Comparison of ENCODE assay signal across 9 cellular contexts in the genomic region with DNA sequence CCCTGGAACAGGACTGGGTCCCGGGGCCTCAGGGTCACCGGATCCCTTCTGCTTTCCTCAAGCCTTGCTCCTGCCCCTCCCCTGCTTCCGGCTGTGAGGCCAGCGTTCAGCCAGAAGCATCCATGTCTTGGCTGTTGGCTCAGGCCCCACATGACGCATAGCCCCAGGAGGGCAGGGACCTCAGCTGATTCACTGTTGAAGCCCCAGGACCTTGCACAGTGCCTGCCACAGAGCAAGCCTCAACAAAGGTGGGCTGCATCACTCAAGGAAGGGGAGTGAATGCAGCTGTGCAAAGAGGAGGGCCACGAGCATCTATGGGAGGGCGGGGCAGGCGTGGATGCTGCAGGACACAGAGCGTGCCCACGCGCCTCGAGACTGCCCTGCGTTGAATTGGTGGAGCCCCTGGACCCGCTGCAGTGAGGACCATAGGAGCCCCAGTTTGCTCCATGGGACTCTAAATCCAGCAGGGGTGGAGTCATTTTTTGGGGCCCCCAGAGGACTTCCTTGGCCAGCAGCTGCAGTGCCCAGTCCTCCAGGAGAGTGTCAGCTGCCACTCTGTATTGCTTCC. TPM values are rescaled to one million over a fixed set of nuclear protein-coding genes. Genes with fewer than 3 reads are reported as not detected.
DNase-seq lines count a peak whose midpoint lies in the region; ATAC-seq lines count a peak whose summit lies in the region.
"Had no signal": no experiment of that assay in that cellular context is flagged by ENCODE, and none has a peak within 500 bp of the region (broad histone marks: within the 10 kb centered on the region; RNA-seq: fewer than 3 reads in every experiment).

No MANE protein-coding gene starts in this region.

- H3K4me3 ChIP-seq in CD8-positive, alpha-beta memory T cell (ENCODE audit: low read length): no peak overlapping the region

- H3K36me3 ChIP-seq in CD8-positive, alpha-beta memory T cell (ENCODE audit: insufficient read depth, low read length): no peaks in the 10 kb centered on the region

- H3K4me1 ChIP-seq in CD8-positive, alpha-beta memory T cell (ENCODE audit: insufficient read depth, low read length): peaks cover 8% of the 10 kb centered on the region

- H3K4me1 Mint-ChIP-seq in activated naive CD8-positive, alpha-beta T cell treated with anti-CD3 and anti-CD28 coated beads, Interleukin-2, amount 10 ng/mL, durations not matched to agents 7 days and 5 days: peaks cover 14% of the 10 kb centered on the region
- peaks cover 8% of the 10 kb centered on the region for H3K4me1 Mint-ChIP-seq in activated naive CD8-positive, alpha-beta T cell treated with anti-CD3 and anti-CD28 coated beads for 36 hours
- peaks cover 10% of the 10 kb centered on the region for H3K4me1 Mint-ChIP-seq in activated naive CD8-positive, alpha-beta T cell treated with anti-CD3 and anti-CD28 coated beads, Interleukin-2, amount 50 U/mL, for 24 hours
- H3K4me1 Mint-ChIP-seq in stimulated activated naive CD8-positive, alpha-beta T cell treated with anti-CD3 and anti-CD28 coated beads, Interleukin-15, amount 100 ng/mL, for 72 hours: peaks cover 27% of the 10 kb centered on the region
- peaks cover 8 to 14% (median 10%) of the 10 kb centered on the region in 3 donors for H3K4me1 Mint-ChIP-seq in CD8-positive, alpha-beta memory T cell

- H3K36me3 Mint-ChIP-seq in activated naive CD8-positive, alpha-beta T cell treated with anti-CD3 and anti-CD28 coated beads, Interleukin-2, amount 10 ng/mL, durations not matched to agents 7 days and 5 days: no peaks in the 10 kb centered on the region
- no peaks in the 10 kb centered on the region for H3K36me3 Mint-ChIP-seq in activated naive CD8-positive, alpha-beta T cell treated with anti-CD3 and anti-CD28 coated beads for 36 hours
- no peaks in the 10 kb centered on the region for H3K36me3 Mint-ChIP-seq in activated naive CD8-positive, alpha-beta T cell treated with anti-CD3 and anti-CD28 coated beads, Interleukin-2, amount 50 U/mL, for 24 hours (ENCODE audit: low read depth)
- H3K36me3 Mint-ChIP-seq in CD8-positive, alpha-beta memory T cell: no peaks in the 10 kb centered on the region

- H3K9me3 ChIP-seq in CD8-positive, alpha-beta memory T cell (ENCODE audit: low read length): peaks cover 11% of the 10 kb centered on the region

- DNase-seq in activated naive CD8-positive, alpha-beta T cell treated with anti-CD3 and anti-CD28 coated beads, Interleukin-2, amount 10 ng/mL, durations not matched to agents 7 days and 5 days: no peak
- DNase-seq in activated naive CD8-positive, alpha-beta T cell treated with anti-CD3 and anti-CD28 coated beads for 36 hours: no peak
- DNase-seq in activated naive CD8-positive, alpha-beta T cell treated with anti-CD3 and anti-CD28 coated beads, Interleukin-2, amount 50 U/mL, for 24 hours: no peak
- DNase-seq in iris pigment epithelial cell (ENCODE audit: low read depth): peak; percentile 96
- DNase-seq in stimulated activated naive CD8-positive, alpha-beta T cell treated with anti-CD3 and anti-CD28 coated beads, Interleukin-15, amount 100 ng/mL, for 72 hours: no peak
- no peak for DNase-seq in CD8-positive, alpha-beta memory T cell
- no peak for DNase-seq in middle frontal gyrus (ENCODE audit: extremely low spot score, low spot score)

- no peak overlapping the region for H3K27ac ChIP-seq in CD8-positive, alpha-beta memory T cell (ENCODE audit: low read depth, low read length)

- H3K4me3 Mint-ChIP-seq in activated naive CD8-positive, alpha-beta T cell treated with anti-CD3 and anti-CD28 coated beads, Interleukin-2, amount 10 ng/mL, durations not matched to agents 7 days and 5 days: peak overlapping the region; percentile 64
- no peak overlapping the region for H3K4me3 Mint-ChIP-seq in activated naive CD8-positive, alpha-beta T cell treated with anti-CD3 and anti-CD28 coated beads for 36 hours
- no peak overlapping the region for H3K4me3 Mint-ChIP-seq in activated naive CD8-positive, alpha-beta T cell treated with anti-CD3 and anti-CD28 coated beads, Interleukin-2, amount 50 U/mL, for 24 hours
- H3K4me3 Mint-ChIP-seq in stimulated activated naive CD8-positive, alpha-beta T cell treated with anti-CD3 and anti-CD28 coated beads, Interleukin-15, amount 100 ng/mL, for 72 hours: peak overlapping the region; percentile 77 to 82
- peak overlapping the region in 1 of 7 donors; percentile 44 for H3K4me3 Mint-ChIP-seq in CD8-positive, alpha-beta memory T cell

- ATAC-seq in activated naive CD8-positive, alpha-beta T cell treated with anti-CD3 and anti-CD28 coated beads, Interleukin-2, amount 10 ng/mL, durations not matched to agents 7 days and 5 days (ENCODE audit: low read depth): peak; percentile 25
- peak; percentile 70 for ATAC-seq in activated naive CD8-positive, alpha-beta T cell treated with anti-CD3 and anti-CD28 coated beads, Interleukin-2, amount 50 U/mL, for 24 hours
- peak; percentile 70 for ATAC-seq in stimulated activated naive CD8-positive, alpha-beta T cell treated with anti-CD3 and anti-CD28 coated beads, Interleukin-15, amount 100 ng/mL, for 72 hours
- no peak for ATAC-seq in HG02970 (IDR thresholded peaks at IDR 0.05; ENCODE audit: low FRiP score, unreplicated experiment)

- no peak overlapping the region for H3K27ac Mint-ChIP-seq in activated naive CD8-positive, alpha-beta T cell treated with anti-CD3 and anti-CD28 coated beads, Interleukin-2, amount 10 ng/mL, durations not matched to agents 7 days and 5 days
- H3K27ac Mint-ChIP-seq in activated naive CD8-positive, alpha-beta T cell treated with anti-CD3 and anti-CD28 coated beads for 36 hours: no peak overlapping the region
- H3K27ac Mint-ChIP-seq in activated naive CD8-positive, alpha-beta T cell treated with anti-CD3 and anti-CD28 coated beads, Interleukin-2, amount 50 U/mL, for 24 hours: no peak overlapping the region
- H3K27ac Mint-ChIP-seq in stimulated activated naive CD8-positive, alpha-beta T cell treated with anti-CD3 and anti-CD28 coated beads, Interleukin-15, amount 100 ng/mL, for 72 hours: peak overlapping the region; percentile 40 to 63
- peak overlapping the region in 1 of 8 donors; percentile 50 for H3K27ac Mint-ChIP-seq in CD8-positive, alpha-beta memory T cell

- no peaks in the 10 kb centered on the region for H3K9me3 Mint-ChIP-seq in activated naive CD8-positive, alpha-beta T cell treated with anti-CD3 and anti-CD28 coated beads, Interleukin-2, amount 10 ng/mL, durations not matched to agents 7 days and 5 days
- H3K9me3 Mint-ChIP-seq in activated naive CD8-positive, alpha-beta T cell treated with anti-CD3 and anti-CD28 coated beads for 36 hours: no peaks in the 10 kb centered on the region
- H3K9me3 Mint-ChIP-seq in activated naive CD8-positive, alpha-beta T cell treated with anti-CD3 and anti-CD28 coated beads, Interleukin-2, amount 50 U/mL, for 24 hours: no peaks in the 10 kb centered on the region
- no peaks in the 10 kb centered on the region for H3K9me3 Mint-ChIP-seq in stimulated activated naive CD8-positive, alpha-beta T cell treated with anti-CD3 and anti-CD28 coated beads, Interleukin-15, amount 100 ng/mL, for 72 hours
- H3K9me3 Mint-ChIP-seq in CD8-positive, alpha-beta memory T cell: no peaks in the 10 kb centered on the region

- peaks cover 36% of the 10 kb centered on the region for H3K27me3 Mint-ChIP-seq in activated naive CD8-positive, alpha-beta T cell treated with anti-CD3 and anti-CD28 coated beads, Interleukin-2, amount 10 ng/mL, durations not matched to agents 7 days and 5 days
- peaks cover 38% of the 10 kb centered on the region for H3K27me3 Mint-ChIP-seq in activated naive CD8-positive, alpha-beta T cell treated with anti-CD3 and anti-CD28 coated beads for 36 hours
- H3K27me3 Mint-ChIP-seq in activated naive CD8-positive, alpha-beta T cell treated with anti-CD3 and anti-CD28 coated beads, Interleukin-2, amount 50 U/mL, for 24 hours: peaks cover 25% of the 10 kb centered on the region
- peaks cover 25% of the 10 kb centered on the region for H3K27me3 Mint-ChIP-seq in stimulated activated naive CD8-positive, alpha-beta T cell treated with anti-CD3 and anti-CD28 coated beads, Interleukin-15, amount 100 ng/mL, for 72 hours
- peaks cover 12 to 36% of the 10 kb centered on the region in 2 donors for H3K27me3 Mint-ChIP-seq in CD8-positive, alpha-beta memory T cell

- peaks cover 10% of the 10 kb centered on the region for H3K27me3 ChIP-seq in CD8-positive, alpha-beta memory T cell (ENCODE audit: insufficient read depth, low read length, poor library complexity, severe bottlenecking)

- POLR2A ChIA-PET in activated naive CD8-positive, alpha-beta T cell treated with anti-CD3 and anti-CD28 coated beads, Interleukin-2, amount 10 ng/mL, durations not matched to agents 7 days and 5 days (lab: Charles Lee): no interaction called here
- POLR2A ChIA-PET in CD8-positive, alpha-beta memory T cell (lab: Charles Lee): no interaction called here

- CTCF ChIA-PET in CD8-positive, alpha-beta memory T cell (lab: Charles Lee): interaction anchor here (0.9 to 9.0 kb wide), 9 partner anchors 13 to 81 kb away, joined by 3 to 88 read pairs (median 4); a partner anchor contains a TSS

RNA-seq across cellular contexts. Expression of a gene that starts 28.2 kb away (rescaled TPM):
- total RNA-seq in activated naive CD8-positive, alpha-beta T cell treated with anti-CD3 and anti-CD28 coated beads, Interleukin-2, amount 10 ng/mL, durations not matched to agents 7 days and 5 days: 10 to 100 TPM in 1 of 2 experiments, 1 to 10 TPM in 1; 6.9 to 14.0 TPM
- total RNA-seq in activated naive CD8-positive, alpha-beta T cell treated with anti-CD3 and anti-CD28 coated beads for 36 hours: 1 to 10 TPM; 3.7 to 5.1 TPM
- 10 to 100 TPM; 11.8 to 12.5 TPM for total RNA-seq in CD8-positive, alpha-beta memory T cell
- 2.7 TPM for polyA plus RNA-seq in CD8-positive, alpha-beta memory T cell

RNA-seq across cellular contexts. Expression of a gene that starts 32.7 kb away (rescaled TPM):
- not detected for total RNA-seq in activated naive CD8-positive, alpha-beta T cell treated with anti-CD3 and anti-CD28 coated beads, Interleukin-2, amount 10 ng/mL, durations not matched to agents 7 days and 5 days
- under 1 TPM; 0.16 to 0.19 TPM for total RNA-seq in activated naive CD8-positive, alpha-beta T cell treated with anti-CD3 and anti-CD28 coated beads for 36 hours
- total RNA-seq in CD8-positive, alpha-beta memory T cell: under 1 TPM in 1 of 2 experiments, not detected in 1; 0.15 TPM
- not detected for polyA plus RNA-seq in CD8-positive, alpha-beta memory T cell

RNA-seq across cellular contexts. Expression of a gene that starts 58.7 kb away (rescaled TPM):
- under 1 TPM; 0.60 to 0.69 TPM for total RNA-seq in activated naive CD8-positive, alpha-beta T cell treated with anti-CD3 and anti-CD28 coated beads, Interleukin-2, amount 10 ng/mL, durations not matched to agents 7 days and 5 days
- under 1 TPM; 0.62 to 0.70 TPM for total RNA-seq in activated naive CD8-positive, alpha-beta T cell treated with anti-CD3 and anti-CD28 coated beads for 36 hours
- total RNA-seq in CD8-positive, alpha-beta memory T cell: under 1 TPM; 0.58 to 0.88 TPM
- not detected for polyA plus RNA-seq in CD8-positive, alpha-beta memory T cell
- total RNA-seq: temporal lobe had no signal

Comparison
In these comparisons a context has a peak if more than half of its experiments do, and no peak if none do; other contexts are left out.
1. H3K4me3 Mint-ChIP-seq: peak in activated naive CD8-positive, alpha-beta T cell treated with anti-CD3 and anti-CD28 coated beads, Interleukin-2, amount 10 ng/mL, durations not matched to agents 7 days and 5 days (single experiment) and stimulated activated naive CD8-positive, alpha-beta T cell treated with anti-CD3 and anti-CD28 coated beads, Interleukin-15, amount 100 ng/mL, for 72 hours (2 of 2); none in activated naive CD8-positive, alpha-beta T cell treated with anti-CD3 and anti-CD28 coated beads for 36 hours (single experiment) and activated naive CD8-positive, alpha-beta T cell treated with anti-CD3 and anti-CD28 coated beads, Interleukin-2, amount 50 U/mL, for 24 hours (single experiment).
2. H3K27ac Mint-ChIP-seq: peak in stimulated activated naive CD8-positive, alpha-beta T cell treated with anti-CD3 and anti-CD28 coated beads, Interleukin-15, amount 100 ng/mL, for 72 hours (2 of 2); none in activated naive CD8-positive, alpha-beta T cell treated with anti-CD3 and anti-CD28 coated beads, Interleukin-2, amount 10 ng/mL, durations not matched to agents 7 days and 5 days (single experiment), activated naive CD8-positive, alpha-beta T cell treated with anti-CD3 and anti-CD28 coated beads for 36 hours (single experiment) and activated naive CD8-positive, alpha-beta T cell treated with anti-CD3 and anti-CD28 coated beads, Interleukin-2, amount 50 U/mL, for 24 hours (single experiment).